Comparison of ENCODE assay signal across 36 cellular contexts in the genomic region with DNA sequence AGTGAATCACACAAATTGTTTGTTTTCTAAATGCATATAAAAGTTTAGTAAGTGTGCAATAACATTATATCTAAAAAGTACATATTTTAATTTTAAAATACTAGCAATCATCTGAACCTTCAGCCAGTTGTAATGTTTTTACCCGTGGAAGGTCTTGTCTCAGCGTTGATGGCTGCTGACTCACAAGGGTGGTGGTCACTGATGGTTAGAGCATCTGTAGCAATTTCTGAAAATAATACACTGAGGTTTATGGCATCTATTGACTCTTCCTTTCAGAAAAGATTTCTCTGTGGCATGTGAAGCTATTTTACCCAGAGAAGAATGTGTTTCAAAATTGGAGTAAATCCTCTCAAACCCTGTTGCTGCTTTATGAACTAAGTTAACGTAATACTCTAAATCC.
"Had no signal": no experiment of that assay in that cellular context is flagged by ENCODE, and none has a peak within 500 bp of the region (broad histone marks: within the 10 kb centered on the region; RNA-seq: fewer than 3 reads in every experiment).

No MANE protein-coding gene starts in this region.

- H3K36me3 Mint-ChIP-seq: activated naive CD4-positive, alpha-beta T cell treated with anti-CD3 and anti-CD28 coated beads, Interleukin-2, amount 10 ng/mL, durations not matched to agents 7 days and 5 days; activated naive CD4-positive, alpha-beta T cell treated with anti-CD3 and anti-CD28 coated beads, Interleukin-2, amount 50 U/mL, for 24 hours; activated naive CD4-positive, alpha-beta T cell treated with anti-CD3 and anti-CD28 coated beads, Interleukin-2, amount 50 U/mL, for 72 hours; activated naive CD8-positive, alpha-beta T cell; activated naive CD8-positive, alpha-beta T cell treated with anti-CD3 and anti-CD28 coated beads for 36 hours; activated naive CD8-positive, alpha-beta T cell treated with anti-CD3 and anti-CD28 coated beads, Interleukin-2, amount 10 ng/mL, durations not matched to agents 7 days and 5 days; brain had no signal

- H3K4me1 ChIP-seq: adrenal gland, ascending aorta, body of pancreas, breast epithelium, colonic mucosa had no signal

- H3K4me3 ChIP-seq: adrenal gland, ascending aorta, body of pancreas, breast epithelium, cardiac muscle cell, colonic mucosa had no signal

- DNase-seq: activated effector memory CD4-positive, alpha-beta T cell treated with anti-CD3 and anti-CD28 coated beads, Interleukin-2, amount 50 U/mL, for 16 hours; activated effector memory CD4-positive, alpha-beta T cell treated with Interleukin-2 at 50 U/mL for 16 hours; activated gamma-delta T cell; activated gamma-delta T cell treated with Interleukin-2 at 50 U/mL for 16 hours; activated naive CD4-positive, alpha-beta T cell; activated naive CD4-positive, alpha-beta T cell treated with anti-CD3 and anti-CD28 coated beads, Interleukin-2, amount 10 ng/mL, durations not matched to agents 7 days and 5 days; activated naive CD4-positive, alpha-beta T cell treated with anti-CD3 and anti-CD28 coated beads, Interleukin-2, amount 50 U/mL, for 16 hours; activated naive CD4-positive, alpha-beta T cell treated with Interleukin-2 at 50 U/mL for 16 hours; activated naive CD8-positive, alpha-beta T cell treated with anti-CD3 and anti-CD28 coated beads for 36 hours; activated naive CD8-positive, alpha-beta T cell treated with anti-CD3 and anti-CD28 coated beads, Interleukin-2, amount 10 ng/mL, durations not matched to agents 7 days and 5 days; activated naive CD8-positive, alpha-beta T cell treated with anti-CD3 and anti-CD28 coated beads, Interleukin-2, amount 50 U/mL, for 24 hours; activated T-cell treated with anti-CD3 and anti-CD28 coated beads, Interleukin-2, amount 50 U/mL, for 4 hours; activated T-cell treated with anti-CD3 and anti-CD28 coated beads, Interleukin-2, amount 50 U/mL, for 48 hours; activated T-cell treated with anti-CD3 and anti-CD28 coated beads, Interleukin-2, amount 50 U/mL, for 72 hours; adrenal gland; amniotic stem cell; amygdala; anterior cingulate cortex; aorta; body of pancreas; brain microvascular endothelial cell; caudate nucleus; central memory CD4-positive, alpha-beta T cell; cerebellar nuclear complex; colonic mucosa had no signal

- H3K27ac Mint-ChIP-seq: activated naive CD4-positive, alpha-beta T cell treated with anti-CD3 and anti-CD28 coated beads, Interleukin-2, amount 10 ng/mL, durations not matched to agents 7 days and 5 days; activated naive CD4-positive, alpha-beta T cell treated with anti-CD3 and anti-CD28 coated beads, Interleukin-2, amount 50 U/mL, for 24 hours; activated naive CD4-positive, alpha-beta T cell treated with anti-CD3 and anti-CD28 coated beads, Interleukin-2, amount 50 U/mL, for 72 hours; activated naive CD8-positive, alpha-beta T cell; activated naive CD8-positive, alpha-beta T cell treated with anti-CD3 and anti-CD28 coated beads for 36 hours; activated naive CD8-positive, alpha-beta T cell treated with anti-CD3 and anti-CD28 coated beads, Interleukin-2, amount 10 ng/mL, durations not matched to agents 7 days and 5 days; activated naive CD8-positive, alpha-beta T cell treated with anti-CD3 and anti-CD28 coated beads, Interleukin-2, amount 50 U/mL, for 24 hours; activated T-cell treated with anti-CD3 and anti-CD28 coated beads, Interleukin-2, amount 50 U/mL, for 72 hours; activated T-helper 1 cell treated with anti-CD3 and anti-CD28 coated beads, Interleukin-12 subunit alpha, Interleukin-12 subunit beta, Interleukin-2, Interleukin-4 antibody, amounts not matched to agents 30 ng/mL and 10 ng/mL and 1 ng/mL, durations not matched to agents 14 hours and 24 hours and 36 hours; activated T-helper 17 cell treated with anti-CD3 and anti-CD28 coated beads, Interleukin-2, amount 50 U/mL, for 72 hours; activated T-helper 2 cell treated with anti-CD3 and anti-CD28 coated beads, Interferon-gamma antibody, Interleukin-2, Interleukin-4, amounts not matched to agents 10 μg/mL and 5 μg/mL and 100 μg/mL, durations not matched to agents 14 hours and 24 hours and 36 hours; brain had no signal

- H3K27me3 Mint-ChIP-seq: activated naive CD4-positive, alpha-beta T cell treated with anti-CD3 and anti-CD28 coated beads, Interleukin-2, amount 10 ng/mL, durations not matched to agents 7 days and 5 days; activated naive CD4-positive, alpha-beta T cell treated with anti-CD3 and anti-CD28 coated beads, Interleukin-2, amount 50 U/mL, for 24 hours; activated naive CD8-positive, alpha-beta T cell; activated naive CD8-positive, alpha-beta T cell treated with anti-CD3 and anti-CD28 coated beads for 36 hours; activated naive CD8-positive, alpha-beta T cell treated with anti-CD3 and anti-CD28 coated beads, Interleukin-2, amount 10 ng/mL, durations not matched to agents 7 days and 5 days; activated naive CD8-positive, alpha-beta T cell treated with anti-CD3 and anti-CD28 coated beads, Interleukin-2, amount 50 U/mL, for 24 hours; activated T-helper 17 cell treated with anti-CD3 and anti-CD28 coated beads, Interleukin-2, amount 50 U/mL, for 72 hours; brain; central memory CD8-positive, alpha-beta T cell had no signal

- H3K4me3 Mint-ChIP-seq: activated naive CD4-positive, alpha-beta T cell treated with anti-CD3 and anti-CD28 coated beads, Interleukin-2, amount 10 ng/mL, durations not matched to agents 7 days and 5 days; activated naive CD4-positive, alpha-beta T cell treated with anti-CD3 and anti-CD28 coated beads, Interleukin-2, amount 50 U/mL, for 24 hours; activated naive CD8-positive, alpha-beta T cell; activated naive CD8-positive, alpha-beta T cell treated with anti-CD3 and anti-CD28 coated beads for 36 hours; activated naive CD8-positive, alpha-beta T cell treated with anti-CD3 and anti-CD28 coated beads, Interleukin-2, amount 10 ng/mL, durations not matched to agents 7 days and 5 days; activated naive CD8-positive, alpha-beta T cell treated with anti-CD3 and anti-CD28 coated beads, Interleukin-2, amount 50 U/mL, for 24 hours; activated T-cell treated with anti-CD3 and anti-CD28 coated beads, Interleukin-2, amount 50 U/mL, for 4 hours; activated T-cell treated with anti-CD3 and anti-CD28 coated beads, Interleukin-2, amount 50 U/mL, for 72 hours; activated T-helper 1 cell treated with anti-CD3 and anti-CD28 coated beads, Interleukin-12 subunit alpha, Interleukin-12 subunit beta, Interleukin-2, Interleukin-4 antibody, amounts not matched to agents 30 ng/mL and 10 ng/mL and 1 ng/mL, durations not matched to agents 14 hours and 24 hours and 36 hours; activated T-helper 17 cell treated with anti-CD3 and anti-CD28 coated beads, Interleukin-2, amount 50 U/mL, for 72 hours; brain; central memory CD8-positive, alpha-beta T cell had no signal

- H3K4me1 Mint-ChIP-seq: activated naive CD4-positive, alpha-beta T cell treated with anti-CD3 and anti-CD28 coated beads, Interleukin-2, amount 10 ng/mL, durations not matched to agents 7 days and 5 days; activated naive CD4-positive, alpha-beta T cell treated with anti-CD3 and anti-CD28 coated beads, Interleukin-2, amount 50 U/mL, for 24 hours; activated naive CD8-positive, alpha-beta T cell treated with anti-CD3 and anti-CD28 coated beads for 36 hours; activated naive CD8-positive, alpha-beta T cell treated with anti-CD3 and anti-CD28 coated beads, Interleukin-2, amount 10 ng/mL, durations not matched to agents 7 days and 5 days; activated naive CD8-positive, alpha-beta T cell treated with anti-CD3 and anti-CD28 coated beads, Interleukin-2, amount 50 U/mL, for 24 hours; activated T-helper 17 cell treated with anti-CD3 and anti-CD28 coated beads, Interleukin-2, amount 50 U/mL, for 72 hours; brain; central memory CD8-positive, alpha-beta T cell had no signal

- H3K9me3 Mint-ChIP-seq: activated T-helper 1 cell treated with anti-CD3 and anti-CD28 coated beads, Interleukin-12 subunit alpha, Interleukin-12 subunit beta, Interleukin-2, Interleukin-4 antibody, amounts not matched to agents 30 ng/mL and 10 ng/mL and 1 ng/mL, durations not matched to agents 14 hours and 24 hours and 36 hours; activated T-helper 2 cell treated with anti-CD3 and anti-CD28 coated beads, Interferon-gamma antibody, Interleukin-2, Interleukin-4, amounts not matched to agents 10 μg/mL and 5 μg/mL and 100 μg/mL, durations not matched to agents 14 hours and 24 hours and 36 hours; brain had no signal

- H3K27me3 ChIP-seq: adrenal gland, ascending aorta, body of pancreas, brain microvascular endothelial cell, breast epithelium, cardiac muscle cell, colonic mucosa had no signal

- H3K27ac ChIP-seq: adrenal gland, ascending aorta, body of pancreas, brain microvascular endothelial cell, breast epithelium, cardiac muscle cell, colonic mucosa had no signal

- ATAC-seq: activated naive CD4-positive, alpha-beta T cell treated with anti-CD3 and anti-CD28 coated beads, Interleukin-2, amount 50 U/mL, for 72 hours; activated naive CD8-positive, alpha-beta T cell treated with anti-CD3 and anti-CD28 coated beads, Interleukin-2, amount 50 U/mL, for 24 hours; activated T-cell treated with anti-CD3 and anti-CD28 coated beads, Interleukin-2, amount 50 U/mL, for 4 hours; activated T-cell treated with anti-CD3 and anti-CD28 coated beads, Interleukin-2, amount 50 U/mL, for 72 hours; activated T-helper 17 cell treated with anti-CD3 and anti-CD28 coated beads, Interleukin-2, amount 50 U/mL, for 72 hours; body of pancreas had no signal

- H3K9me3 ChIP-seq: adrenal gland, ascending aorta, body of pancreas, breast epithelium, colonic mucosa had no signal

- H3K36me3 ChIP-seq: adrenal gland, ascending aorta, brain microvascular endothelial cell, breast epithelium, cardiac muscle cell, colonic mucosa had no signal
